In the genomic region with DNA sequence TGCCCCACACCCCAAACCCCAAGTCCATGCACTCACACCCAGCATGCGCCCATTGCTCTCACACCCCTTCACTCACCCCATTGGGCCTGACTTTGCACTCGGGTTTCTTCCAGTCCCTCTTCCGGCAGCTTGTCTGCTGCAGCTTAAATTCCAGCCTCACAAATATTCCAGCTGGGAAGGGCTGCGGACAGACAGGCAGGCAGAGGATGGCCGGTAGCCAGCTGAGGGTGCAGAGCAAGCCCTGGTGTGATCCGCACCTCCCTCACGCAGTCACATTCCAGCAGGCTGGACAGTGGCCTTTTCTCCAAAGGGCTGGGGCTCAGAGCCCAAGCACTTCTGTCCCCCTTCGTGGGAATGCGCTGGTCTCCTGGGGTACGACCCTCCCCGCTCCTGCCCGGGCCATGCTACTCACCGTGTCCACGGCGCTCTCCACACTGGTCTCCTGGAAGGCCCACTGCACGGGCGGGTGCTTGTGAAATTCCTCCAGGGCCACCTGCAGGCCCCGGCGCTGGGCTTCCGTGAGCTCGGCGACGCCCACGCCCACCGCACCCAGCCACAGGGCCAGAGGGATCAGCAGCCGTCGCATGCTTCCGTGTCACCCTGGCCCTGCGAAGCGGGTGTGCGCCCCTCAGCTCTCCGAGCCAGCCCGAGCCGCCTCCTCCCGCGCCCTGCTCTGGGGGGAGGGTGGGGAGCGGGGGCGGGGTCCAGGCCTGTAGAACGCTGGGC, we compare ENCODE assay signal across 10 cellular contexts. TPM values are rescaled to one million over a fixed set of nuclear protein-coding genes. Genes with fewer than 3 reads are reported as not detected.
DNase-seq lines count a peak whose midpoint lies in the region; ATAC-seq and TF ChIP-seq lines count a peak whose summit lies in the region.
"Had no signal": no experiment of that assay in that cellular context is flagged by ENCODE, and none has a peak within 500 bp of the region (broad histone marks: within the 10 kb centered on the region; RNA-seq: fewer than 3 reads in every experiment).

No MANE protein-coding gene starts in this region.

- WGBS in right lobe of liver (ENCODE audit: insufficient coverage, low coverage, low lambda C conversion rate, missing lambda C conversion rate), result 15% methylated on average over 20 of the region's 39 CpGs
- 15 to 33% (median 17%) methylated on average over 18 to 39 of the region's 39 CpGs for WGBS in stomach, 5 donors

- peak overlapping the region; percentile 38 to 87 for H3K27ac ChIP-seq in coronary artery
- H3K27ac ChIP-seq in right lobe of liver, result peak overlapping the region; percentile 87 to 96 (median 95)
- H3K27ac ChIP-seq in stomach, result peak overlapping the region; percentile 50 to 88 (median 86)

- peaks cover 0 to 2% (median 0%) of the 10 kb centered on the region in 4 donors for H3K36me3 ChIP-seq in right lobe of liver
- H3K36me3 ChIP-seq in stomach, result peaks cover 0 to 17% (median 14%) of the 10 kb centered on the region in 4 donors

- ATAC-seq in HG03432 (IDR thresholded peaks at IDR 0.05; ENCODE audit: unreplicated experiment), result peak; percentile 35
- ATAC-seq in right lobe of liver, result peak; percentile 22 to 51 (median 39)
- ATAC-seq in HG03457 (IDR thresholded peaks at IDR 0.05; ENCODE audit: unreplicated experiment), result no peak

- no peak for TF ChIP-seq CTCF in coronary artery (IDR thresholded peaks at IDR 0.05)
- TF ChIP-seq CTCF in right lobe of liver (IDR thresholded peaks at IDR 0.05), result no peak
- TF ChIP-seq CTCF in stomach (IDR thresholded peaks at IDR 0.05), result no peak

- H3K27me3 ChIP-seq in right lobe of liver, result no peaks in the 10 kb centered on the region
- peaks cover 0 to 24% (median 13%) of the 10 kb centered on the region in 3 donors for H3K27me3 ChIP-seq in stomach

- DNase-seq in coronary artery (ENCODE audit: low spot score), result no peak
- DNase-seq in right lobe of liver, result peak; percentile 64 to 87 (median 85)
- DNase-seq in stomach, result peak; percentile 55
- DNase-seq in NCI-H345 (lab: John Stamatoyannopoulos, UW), result no peak
- no peak for DNase-seq in COLO668 (lab: John Stamatoyannopoulos, UW; ENCODE audit: unreplicated experiment)
- DNase-seq in foreskin melanocyte, result no peak
- DNase-seq: NCI-H1092 treated with DMSO at 0.1 percent for 48 hours had no signal

- intact Hi-C loops in right lobe of liver (cut with DNase I) (no loop called here), stomach (cut with DNase I; ENCODE audit: low total_unique reads) (no loop called here)

- no peaks in the 10 kb centered on the region for H3K9me3 ChIP-seq in right lobe of liver
- peaks cover 0 to 7% (median 0%) of the 10 kb centered on the region in 4 donors for H3K9me3 ChIP-seq in stomach

- peaks cover 0 to 70% (median 31%) of the 10 kb centered on the region in 4 donors for H3K4me1 ChIP-seq in right lobe of liver
- peaks cover 32 to 73% (median 58%) of the 10 kb centered on the region in 4 donors for H3K4me1 ChIP-seq in stomach

- TF ChIP-seq POLR2A in right lobe of liver (IDR thresholded peaks at IDR 0.05), result no peak
- TF ChIP-seq POLR2A in stomach (IDR thresholded peaks at IDR 0.05), result no peak

- H3K4me3 ChIP-seq in coronary artery (peak overlapping the region; percentile 86), right lobe of liver (peak overlapping the region; percentile 53 to 93 (median 78)), stomach (peak overlapping the region; percentile 57 to 60 (median 58))

- no peak for TF ChIP-seq EP300 in stomach (IDR thresholded peaks at IDR 0.05)

RNA-seq across cellular contexts. Expression of a gene that starts 1.2 kb away (rescaled TPM):
- total RNA-seq in right lobe of liver (100 to 1,000 TPM; 552 to 948 (median 788) TPM), stomach (100 to 1,000 TPM in 1 of 5 donors, 10 to 100 TPM in 4; 33.5 to 244 (median 70.9) TPM)
- 100 to 1,000 TPM; 161 to 232 (median 197) TPM for polyA plus RNA-seq in stomach
- polyA plus RNA-seq: keratinocyte had no signal

RNA-seq across cellular contexts. Expression of a gene that starts 16.8 kb away (rescaled TPM):
- total RNA-seq in right lobe of liver (10 to 100 TPM; 30.0 to 36.5 (median 32.7) TPM), stomach (10 to 100 TPM in 3 of 5 donors, 1 to 10 TPM in 2; 2.3 to 68.7 (median 16.2) TPM)
- polyA plus RNA-seq in stomach, result 10 to 100 TPM in 1 of 3 donors, 1 to 10 TPM in 2; 3.1 to 10.1 (median 7.0) TPM

RNA-seq across cellular contexts. Expression of a gene that starts 17.0 kb away (rescaled TPM):
- 10 to 100 TPM; 13.0 to 33.0 (median 19.1) TPM for total RNA-seq in right lobe of liver
- total RNA-seq in stomach, result 10 to 100 TPM in 3 of 5 donors, not detected in 2; 11.6 to 15.9 (median 14.2) TPM
- 1 to 10 TPM; 5.6 to 7.6 (median 7.4) TPM for polyA plus RNA-seq in stomach

RNA-seq across cellular contexts. Expression of a gene that starts 28.4 kb away (rescaled TPM):
- total RNA-seq in right lobe of liver, result 100 to 1,000 TPM in 2 of 6 experiments, 10 to 100 TPM in 4; 56.2 to 133 (median 73.5) TPM
- 100 to 1,000 TPM in 3 of 5 donors, 10 to 100 TPM in 2; 44.2 to 298 (median 104) TPM for total RNA-seq in stomach
- polyA plus RNA-seq in stomach, result 10 to 100 TPM; 35.9 to 41.5 (median 36.4) TPM

RNA-seq across cellular contexts. Expression of a gene that starts 38.9 kb away (rescaled TPM):
- total RNA-seq in right lobe of liver (1 to 10 TPM in 3 of 6 experiments, under 1 TPM in 3; 0.44 to 1.6 (median 0.96) TPM), stomach (10 to 100 TPM in 2 of 5 donors, 1 to 10 TPM in 1, not detected in 2; 2.0 to 17.0 (median 14.8) TPM)
- polyA plus RNA-seq in stomach, result 1 to 10 TPM; 1.8 to 2.6 (median 2.4) TPM

Comparison
In these comparisons a context has a peak if more than half of its experiments do, and no peak if none do; other contexts are left out.
1. DNase-seq: peak in right lobe of liver (3 of 3) and stomach (single experiment); none in coronary artery (single experiment), NCI-H345 (single experiment), COLO668 (single experiment) and foreskin melanocyte (single experiment).
2. Peak in every context shown above with its lines, with median percentiles within 50 percentile points of each other: H3K27ac ChIP-seq and H3K4me3 ChIP-seq.